1 cellular context compared by ENCODE assay signal in the genomic region with DNA sequence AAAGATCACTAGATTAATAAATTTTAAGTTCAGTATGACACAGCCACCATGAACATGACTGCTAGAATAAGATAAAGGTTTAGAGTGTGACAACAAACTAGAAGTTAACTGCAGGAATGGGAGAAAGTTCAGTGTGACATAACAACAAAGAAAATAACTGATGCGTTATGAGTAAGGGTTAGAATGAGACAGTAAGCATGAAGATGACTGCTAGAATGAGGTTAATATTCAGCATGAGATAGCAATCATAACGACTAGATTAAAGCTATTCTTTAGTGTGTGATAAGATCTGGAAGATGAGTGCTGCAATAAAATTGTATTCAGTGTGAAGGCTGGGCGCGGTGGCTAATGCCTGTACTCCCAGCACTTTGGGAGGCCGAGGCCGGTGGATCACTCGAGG.
TF ChIP-seq lines count a peak whose summit lies in the region.

No MANE protein-coding gene starts in this region.

TF ChIP-seq in WTC11, 78 proteins besides CTCF, POLR2A, EP300 and RAD21 (continued from another document):
- TF ChIP-seq, protein P1, sequence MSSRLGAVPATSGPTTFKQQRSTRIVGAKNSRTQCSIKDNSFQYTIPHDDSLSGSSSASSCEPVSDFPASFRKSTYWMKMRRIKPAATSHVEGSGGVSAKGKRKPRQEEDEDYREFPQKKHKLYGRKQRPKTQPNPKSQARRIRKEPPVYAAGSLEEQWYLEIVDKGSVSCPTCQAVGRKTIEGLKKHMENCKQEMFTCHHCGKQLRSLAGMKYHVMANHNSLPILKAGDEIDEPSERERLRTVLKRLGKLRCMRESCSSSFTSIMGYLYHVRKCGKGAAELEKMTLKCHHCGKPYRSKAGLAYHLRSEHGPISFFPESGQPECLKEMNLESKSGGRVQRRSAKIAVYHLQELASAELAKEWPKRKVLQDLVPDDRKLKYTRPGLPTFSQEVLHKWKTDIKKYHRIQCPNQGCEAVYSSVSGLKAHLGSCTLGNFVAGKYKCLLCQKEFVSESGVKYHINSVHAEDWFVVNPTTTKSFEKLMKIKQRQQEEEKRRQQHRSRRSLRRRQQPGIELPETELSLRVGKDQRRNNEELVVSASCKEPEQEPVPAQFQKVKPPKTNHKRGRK (CRISPR knock-in tag; IDR thresholded peaks at IDR 0.05; ENCODE audit: borderline replicate concordance) = no peak
- no peak for TF ChIP-seq NFYB (CRISPR knock-in tag; conservative IDR thresholded peaks at IDR 0.05; ENCODE audit: low read depth)
- TF ChIP-seq, protein P2, sequence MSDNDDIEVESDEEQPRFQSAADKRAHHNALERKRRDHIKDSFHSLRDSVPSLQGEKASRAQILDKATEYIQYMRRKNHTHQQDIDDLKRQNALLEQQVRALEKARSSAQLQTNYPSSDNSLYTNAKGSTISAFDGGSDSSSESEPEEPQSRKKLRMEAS (CRISPR knock-in tag; IDR thresholded peaks at IDR 0.05) = no peak
- no peak for TF ChIP-seq ZNF396 (CRISPR knock-in tag; IDR thresholded peaks at IDR 0.05; ENCODE audit: borderline replicate concordance)
- TF ChIP-seq, protein P3, sequence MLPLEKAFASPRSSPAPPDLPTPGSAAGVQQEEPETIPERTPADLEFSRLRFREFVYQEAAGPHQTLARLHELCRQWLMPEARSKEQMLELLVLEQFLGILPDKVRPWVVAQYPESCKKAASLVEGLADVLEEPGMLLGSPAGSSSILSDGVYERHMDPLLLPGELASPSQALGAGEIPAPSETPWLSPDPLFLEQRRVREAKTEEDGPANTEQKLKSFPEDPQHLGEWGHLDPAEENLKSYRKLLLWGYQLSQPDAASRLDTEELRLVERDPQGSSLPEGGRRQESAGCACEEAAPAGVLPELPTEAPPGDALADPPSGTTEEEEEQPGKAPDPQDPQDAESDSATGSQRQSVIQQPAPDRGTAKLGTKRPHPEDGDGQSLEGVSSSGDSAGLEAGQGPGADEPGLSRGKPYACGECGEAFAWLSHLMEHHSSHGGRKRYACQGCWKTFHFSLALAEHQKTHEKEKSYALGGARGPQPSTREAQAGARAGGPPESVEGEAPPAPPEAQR (CRISPR knock-in tag; IDR thresholded peaks at IDR 0.05) = no peak
- TF ChIP-seq, protein P4, sequence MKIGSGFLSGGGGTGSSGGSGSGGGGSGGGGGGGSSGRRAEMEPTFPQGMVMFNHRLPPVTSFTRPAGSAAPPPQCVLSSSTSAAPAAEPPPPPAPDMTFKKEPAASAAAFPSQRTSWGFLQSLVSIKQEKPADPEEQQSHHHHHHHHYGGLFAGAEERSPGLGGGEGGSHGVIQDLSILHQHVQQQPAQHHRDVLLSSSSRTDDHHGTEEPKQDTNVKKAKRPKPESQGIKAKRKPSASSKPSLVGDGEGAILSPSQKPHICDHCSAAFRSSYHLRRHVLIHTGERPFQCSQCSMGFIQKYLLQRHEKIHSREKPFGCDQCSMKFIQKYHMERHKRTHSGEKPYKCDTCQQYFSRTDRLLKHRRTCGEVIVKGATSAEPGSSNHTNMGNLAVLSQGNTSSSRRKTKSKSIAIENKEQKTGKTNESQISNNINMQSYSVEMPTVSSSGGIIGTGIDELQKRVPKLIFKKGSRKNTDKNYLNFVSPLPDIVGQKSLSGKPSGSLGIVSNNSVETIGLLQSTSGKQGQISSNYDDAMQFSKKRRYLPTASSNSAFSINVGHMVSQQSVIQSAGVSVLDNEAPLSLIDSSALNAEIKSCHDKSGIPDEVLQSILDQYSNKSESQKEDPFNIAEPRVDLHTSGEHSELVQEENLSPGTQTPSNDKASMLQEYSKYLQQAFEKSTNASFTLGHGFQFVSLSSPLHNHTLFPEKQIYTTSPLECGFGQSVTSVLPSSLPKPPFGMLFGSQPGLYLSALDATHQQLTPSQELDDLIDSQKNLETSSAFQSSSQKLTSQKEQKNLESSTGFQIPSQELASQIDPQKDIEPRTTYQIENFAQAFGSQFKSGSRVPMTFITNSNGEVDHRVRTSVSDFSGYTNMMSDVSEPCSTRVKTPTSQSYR (CRISPR knock-in tag; IDR thresholded peaks at IDR 0.05) = no peak
- TF ChIP-seq FOXP1 (CRISPR knock-in tag; IDR thresholded peaks at IDR 0.05; ENCODE audit: borderline replicate concordance) = no peak
- no peak for TF ChIP-seq GRHL2 (CRISPR knock-in tag; IDR thresholded peaks at IDR 0.05; ENCODE audit: insufficient replicate concordance, severe bottlenecking)
- TF ChIP-seq, protein P5, sequence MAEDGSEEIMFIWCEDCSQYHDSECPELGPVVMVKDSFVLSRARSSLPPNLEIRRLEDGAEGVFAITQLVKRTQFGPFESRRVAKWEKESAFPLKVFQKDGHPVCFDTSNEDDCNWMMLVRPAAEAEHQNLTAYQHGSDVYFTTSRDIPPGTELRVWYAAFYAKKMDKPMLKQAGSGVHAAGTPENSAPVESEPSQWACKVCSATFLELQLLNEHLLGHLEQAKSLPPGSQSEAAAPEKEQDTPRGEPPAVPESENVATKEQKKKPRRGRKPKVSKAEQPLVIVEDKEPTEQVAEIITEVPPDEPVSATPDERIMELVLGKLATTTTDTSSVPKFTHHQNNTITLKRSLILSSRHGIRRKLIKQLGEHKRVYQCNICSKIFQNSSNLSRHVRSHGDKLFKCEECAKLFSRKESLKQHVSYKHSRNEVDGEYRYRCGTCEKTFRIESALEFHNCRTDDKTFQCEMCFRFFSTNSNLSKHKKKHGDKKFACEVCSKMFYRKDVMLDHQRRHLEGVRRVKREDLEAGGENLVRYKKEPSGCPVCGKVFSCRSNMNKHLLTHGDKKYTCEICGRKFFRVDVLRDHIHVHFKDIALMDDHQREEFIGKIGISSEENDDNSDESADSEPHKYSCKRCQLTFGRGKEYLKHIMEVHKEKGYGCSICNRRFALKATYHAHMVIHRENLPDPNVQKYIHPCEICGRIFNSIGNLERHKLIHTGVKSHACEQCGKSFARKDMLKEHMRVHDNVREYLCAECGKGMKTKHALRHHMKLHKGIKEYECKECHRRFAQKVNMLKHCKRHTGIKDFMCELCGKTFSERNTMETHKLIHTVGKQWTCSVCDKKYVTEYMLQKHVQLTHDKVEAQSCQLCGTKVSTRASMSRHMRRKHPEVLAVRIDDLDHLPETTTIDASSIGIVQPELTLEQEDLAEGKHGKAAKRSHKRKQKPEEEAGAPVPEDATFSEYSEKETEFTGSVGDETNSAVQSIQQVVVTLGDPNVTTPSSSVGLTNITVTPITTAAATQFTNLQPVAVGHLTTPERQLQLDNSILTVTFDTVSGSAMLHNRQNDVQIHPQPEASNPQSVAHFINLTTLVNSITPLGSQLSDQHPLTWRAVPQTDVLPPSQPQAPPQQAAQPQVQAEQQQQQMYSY (CRISPR knock-in tag; IDR thresholded peaks at IDR 0.05) = no peak
- TF ChIP-seq, protein P6, sequence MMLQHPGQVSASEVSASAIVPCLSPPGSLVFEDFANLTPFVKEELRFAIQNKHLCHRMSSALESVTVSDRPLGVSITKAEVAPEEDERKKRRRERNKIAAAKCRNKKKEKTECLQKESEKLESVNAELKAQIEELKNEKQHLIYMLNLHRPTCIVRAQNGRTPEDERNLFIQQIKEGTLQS (CRISPR knock-in tag; conservative IDR thresholded peaks at IDR 0.05) = no peak
